Comparison of ENCODE assay signal across 10 cellular contexts in the genomic region with DNA sequence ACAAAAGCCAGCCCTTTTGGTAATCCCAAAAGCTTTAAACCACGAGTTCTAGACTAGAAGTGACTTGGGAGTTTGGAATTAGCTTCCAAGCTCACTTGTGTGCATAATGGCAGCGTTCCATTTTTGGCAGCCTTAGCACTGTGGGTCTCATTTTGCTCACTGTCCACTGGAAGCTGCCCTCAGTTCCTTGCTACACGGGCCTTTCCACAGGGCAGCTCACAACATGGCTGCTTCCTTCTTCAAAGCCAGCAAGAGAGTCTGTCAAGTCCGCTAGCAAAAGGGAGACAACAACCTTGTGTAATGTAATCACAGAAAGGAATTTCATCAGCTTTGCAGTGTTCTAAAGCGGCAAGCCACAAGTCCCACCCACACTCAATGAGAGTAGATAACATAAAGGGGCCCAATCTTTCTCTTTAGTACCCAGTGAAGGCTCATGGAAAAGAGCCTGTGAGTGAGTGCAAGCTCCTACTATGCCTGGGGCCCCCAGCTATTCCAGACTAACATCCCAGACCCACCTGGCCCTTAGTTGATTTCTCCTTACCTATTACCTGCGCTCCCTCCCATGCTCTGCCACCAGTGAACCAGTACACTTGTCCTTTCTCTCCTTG.
DNase-seq lines count a peak whose midpoint lies in the region; ATAC-seq, FAIRE-seq and TF ChIP-seq lines count a peak whose summit lies in the region.
"Had no signal": no experiment of that assay in that cellular context is flagged by ENCODE, and none has a peak within 500 bp of the region (broad histone marks: within the 10 kb centered on the region; RNA-seq: fewer than 3 reads in every experiment).

No MANE protein-coding gene starts in this region.

- no peak overlapping the region for H2BK5ac ChIP-seq in neuronal stem cell (ENCODE audit: low read length)

- no peak overlapping the region for H3K23ac ChIP-seq in neuronal stem cell (ENCODE audit: low read depth, low read length, poor library complexity)

- BruUV-seq in GM12878 (replicated peaks; lab: Mats Ljungman, UMichigan): no TSS peak

- TF ChIP-seq RAD21 in GM12878 (IDR thresholded peaks at IDR 0.05; ENCODE audit: insufficient read depth, low read depth, low read length): no peak

- no peak overlapping the region for H2AK5ac ChIP-seq in neuronal stem cell (ENCODE audit: low read depth, low read length)

- no peaks in the 10 kb centered on the region for H3K4me1 ChIP-seq in GM12878 (ENCODE audit: control insufficient read depth, insufficient read depth, low read length)
- peaks cover under 1 to 2% of the 10 kb centered on the region in 2 donors for H3K4me1 ChIP-seq in neuronal stem cell (ENCODE audit: control insufficient read depth in 2 of 2, insufficient read depth in 1 of 2, low read depth in 1 of 2, low read length in 2 of 2)
- H3K4me1 ChIP-seq: sigmoid colon had no signal

- H3K4me2 ChIP-seq in GM12878 (ENCODE audit: control insufficient read depth, insufficient read depth): no peak overlapping the region
- no peak overlapping the region for H3K4me2 ChIP-seq in neuronal stem cell (ENCODE audit: insufficient read depth, low read length, poor library complexity, severe bottlenecking)

- H3K4me3 ChIP-seq in GM12878 (no peak overlapping the region), neuronal stem cell (ENCODE audit: low read length in 2 of 2) (no peak overlapping the region)
- H3K4me3 ChIP-seq: sigmoid colon had no signal

- no peak overlapping the region for H4K8ac ChIP-seq in neuronal stem cell (ENCODE audit: low read depth, low read length)

- H3K36me3 ChIP-seq in GM12878 (ENCODE audit: control insufficient read depth in 2 of 2, insufficient read depth in 2 of 2, low read length in 1 of 2): no peaks in the 10 kb centered on the region
- H3K36me3 ChIP-seq in neuronal stem cell (replicated peaks in 1 of 2; ENCODE audit: control insufficient read depth in 2 of 2, insufficient read depth in 2 of 2, low read length in 2 of 2): no peaks in the 10 kb centered on the region
- H3K36me3 ChIP-seq: sigmoid colon had no signal

- no peak overlapping the region for H3K18ac ChIP-seq in neuronal stem cell (ENCODE audit: low read length)

- CTCF ChIA-PET in GM12878 (lab: Yijun Ruan, JAX): no interaction called here

- FAIRE-seq in GM12878 (lab: Jason Lieb, UNC): no peak

- no peak for TF ChIP-seq EP300 in GM12878 (IDR thresholded peaks at IDR 0.05; ENCODE audit: borderline replicate concordance in 1 of 2, control insufficient read depth in 1 of 2, low read depth in 2 of 2, low read length in 2 of 2)

- no peaks in the 10 kb centered on the region for H3K79me2 ChIP-seq in GM12878 (ENCODE audit: control insufficient read depth, insufficient read depth, low read length)

- TF ChIP-seq POLR2A in GM12878 (IDR thresholded peaks at IDR 0.05; ENCODE audit: low read depth, low read length): no peak

- POLR2A ChIA-PET in GM12878 (lab: Charles Lee): interaction anchor here (0.6 kb wide), 1 partner anchor 794 kb away, joined by 4 read pairs; no protein-coding TSS in a partner anchor

- no peak overlapping the region for H4K91ac ChIP-seq in neuronal stem cell (ENCODE audit: low read depth, low read length, poor library complexity)

- no peak overlapping the region for H2BK120ac ChIP-seq in neuronal stem cell (ENCODE audit: low read depth, low read length)

- DNase-seq in NK-92 treated with Interleukin-12 subunit alpha and Interleukin-12 subunit beta, amount 100 ng/mL, for 24 hours (lab: John Stamatoyannopoulos, UW): peak; percentile 7
- DNase-seq in NK-92 (lab: John Stamatoyannopoulos, UW; ENCODE audit: unreplicated experiment): no peak
- peak; percentile 78 for DNase-seq in NOMO-1 treated with DMSO at 0.1 percent for 48 hours (lab: John Stamatoyannopoulos, UW; ENCODE audit: unreplicated experiment)
- no peak for DNase-seq in GM12878 (ENCODE audit: low read depth, low spot score)
- no peak for DNase-seq in neuronal stem cell (ENCODE audit: low spot score)
- no peak for DNase-seq in NCI-H1930 (lab: John Stamatoyannopoulos, UW)
- DNase-seq: activated effector memory CD4-positive, alpha-beta T cell treated with anti-CD3 and anti-CD28 coated beads, Interleukin-2, amount 50 U/mL, for 16 hours; sigmoid colon had no signal

- no peak overlapping the region for H2BK12ac ChIP-seq in neuronal stem cell (ENCODE audit: low read length)

- H3K27me3 ChIP-seq in GM12878 (replicated peaks in 1 of 2; ENCODE audit: control insufficient read depth in 2 of 2, insufficient read depth in 2 of 2, low read length in 1 of 2): no peaks in the 10 kb centered on the region
- H3K27me3 ChIP-seq in neuronal stem cell (ENCODE audit: control insufficient read depth in 3 of 3, insufficient read depth in 3 of 3, low read depth in 1 of 3, low read length in 3 of 3): peaks cover 0 to 3% (median 0%) of the 10 kb centered on the region in 3 experiments
- H3K27me3 ChIP-seq: sigmoid colon had no signal

- TF ChIP-seq CTCF in GM12878 (IDR thresholded peaks at IDR 0.05 in 2 of 3, conservative IDR thresholded peaks at IDR 0.05 in 1 of 3; ENCODE audit: control insufficient read depth in 2 of 3, extremely low read depth in 1 of 3, insufficient read depth in 1 of 3, low read depth in 3 of 3, low read length in 3 of 3): no peak

- in situ Hi-C loops in GM12878 (cut with MboI): no loop called here

- no peak overlapping the region for H3K4ac ChIP-seq in neuronal stem cell (ENCODE audit: low read length)

- no peaks in the 10 kb centered on the region for H4K20me1 ChIP-seq in GM12878 (ENCODE audit: control insufficient read depth, insufficient read depth)

- RAD21 ChIA-PET in GM12878 (lab: Charles Lee; ENCODE audit: unreplicated experiment): no interaction called here

- peak overlapping the region; percentile 28 for H2AFZ ChIP-seq in GM12878 (ENCODE audit: control insufficient read depth, low read depth, low read length)
- H2AFZ ChIP-seq in neuronal stem cell (ENCODE audit: low read length): peak overlapping the region; percentile 67

- SMC1A ChIA-PET in GM12878 (lab: Charles Lee; ENCODE audit: uncharacterized antibody, unreplicated experiment): interaction anchor here (0.6 to 2.0 kb wide), 5 partner anchors 10 to 1072 kb away, joined by 3 to 6 read pairs (median 3); no protein-coding TSS in a partner anchor

- no peak overlapping the region for H3K14ac ChIP-seq in neuronal stem cell (ENCODE audit: low read length)

- H2BK15ac ChIP-seq in neuronal stem cell (ENCODE audit: low read length): no peak overlapping the region

- H3K9ac ChIP-seq in GM12878 (ENCODE audit: control insufficient read depth, insufficient read depth, low read length) (no peak overlapping the region), neuronal stem cell (ENCODE audit: low read depth, low read length, poor library complexity) (no peak overlapping the region)

- no peaks in the 10 kb centered on the region; the same call in 2 of the 3 replicates for H3K9me3 ChIP-seq in GM12878 (replicated peaks; ENCODE audit: control insufficient read depth, insufficient read depth, low read length)
- H3K9me3 ChIP-seq in neuronal stem cell (replicated peaks in 1 of 2; ENCODE audit: control insufficient read depth in 2 of 2, insufficient read depth in 1 of 2, low read depth in 1 of 2, low read length in 2 of 2): no peaks in the 10 kb centered on the region
- H3K9me3 ChIP-seq: sigmoid colon had no signal

- intact Hi-C loops in GM12878 (cut with micrococcal nuclease; ENCODE audit: unreplicated experiment): no loop called here

- H3K79me1 ChIP-seq in neuronal stem cell (ENCODE audit: low read depth, low read length): no peaks in the 10 kb centered on the region

- 63% methylated on average over 6 of the region's 6 CpGs for WGBS in GM12878 (ENCODE audit: insufficient coverage, insufficient replicate concordance, low lambda C conversion rate, missing lambda C conversion rate)
- WGBS in neuronal stem cell (ENCODE audit: extremely low coverage in 2 of 2, insufficient read length in 2 of 2, insufficient replicate concordance in 1 of 2), 2 donors: no CpG with 5 or more reads among the region's 6 CpGs

- ATAC-seq in GM12878 (no peak), HG02588 (IDR thresholded peaks at IDR 0.05; ENCODE audit: unreplicated experiment) (no peak), GM18519 (IDR thresholded peaks at IDR 0.05; ENCODE audit: low FRiP score, unreplicated experiment) (no peak)

- H3K27ac ChIP-seq in GM12878 (ENCODE audit: control insufficient read depth, insufficient read depth) (no peak overlapping the region), neuronal stem cell (replicated peaks; ENCODE audit: low read length) (no peak overlapping the region)
- H3K27ac ChIP-seq: sigmoid colon had no signal

TF ChIP-seq in GM12878, 131 proteins besides CTCF, POLR2A, EP300 and RAD21 (continues in another document):
- no peak for TF ChIP-seq GABPA (IDR thresholded peaks at IDR 0.05; ENCODE audit: low read depth)
- TF ChIP-seq ESRRA (IDR thresholded peaks at IDR 0.05; ENCODE audit: low read length): no peak
- no peak for TF ChIP-seq IKZF2 (IDR thresholded peaks at IDR 0.05)
- TF ChIP-seq RELA (IDR thresholded peaks at IDR 0.05; ENCODE audit: borderline replicate concordance, partially characterized antibody): no peak
- TF ChIP-seq, protein P1, sequence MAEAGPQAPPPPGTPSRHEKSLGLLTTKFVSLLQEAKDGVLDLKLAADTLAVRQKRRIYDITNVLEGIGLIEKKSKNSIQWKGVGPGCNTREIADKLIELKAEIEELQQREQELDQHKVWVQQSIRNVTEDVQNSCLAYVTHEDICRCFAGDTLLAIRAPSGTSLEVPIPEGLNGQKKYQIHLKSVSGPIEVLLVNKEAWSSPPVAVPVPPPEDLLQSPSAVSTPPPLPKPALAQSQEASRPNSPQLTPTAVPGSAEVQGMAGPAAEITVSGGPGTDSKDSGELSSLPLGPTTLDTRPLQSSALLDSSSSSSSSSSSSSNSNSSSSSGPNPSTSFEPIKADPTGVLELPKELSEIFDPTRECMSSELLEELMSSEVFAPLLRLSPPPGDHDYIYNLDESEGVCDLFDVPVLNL (IDR thresholded peaks at IDR 0.05; ENCODE audit: low read depth, low read length): no peak
- TF ChIP-seq, protein P2, sequence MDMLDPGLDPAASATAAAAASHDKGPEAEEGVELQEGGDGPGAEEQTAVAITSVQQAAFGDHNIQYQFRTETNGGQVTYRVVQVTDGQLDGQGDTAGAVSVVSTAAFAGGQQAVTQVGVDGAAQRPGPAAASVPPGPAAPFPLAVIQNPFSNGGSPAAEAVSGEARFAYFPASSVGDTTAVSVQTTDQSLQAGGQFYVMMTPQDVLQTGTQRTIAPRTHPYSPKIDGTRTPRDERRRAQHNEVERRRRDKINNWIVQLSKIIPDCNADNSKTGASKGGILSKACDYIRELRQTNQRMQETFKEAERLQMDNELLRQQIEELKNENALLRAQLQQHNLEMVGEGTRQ (IDR thresholded peaks at IDR 0.05; ENCODE audit: borderline replicate concordance, low read depth, low read length): no peak
- no peak for TF ChIP-seq SUZ12 (IDR thresholded peaks at IDR 0.05; ENCODE audit: unreplicated experiment)
- TF ChIP-seq SUPT20H (IDR thresholded peaks at IDR 0.05; ENCODE audit: borderline replicate concordance, control insufficient read depth, low read depth, low read length): no peak
- no peak for TF ChIP-seq ZZZ3 (IDR thresholded peaks at IDR 0.05; ENCODE audit: control insufficient read depth, insufficient read length, low read depth)

Comparison
In these comparisons a context has a peak if more than half of its experiments do, and no peak if none do; other contexts are left out.
1. DNase-seq: peak in NK-92 treated with Interleukin-12 subunit alpha and Interleukin-12 subunit beta, amount 100 ng/mL, for 24 hours (single experiment) and NOMO-1 treated with DMSO at 0.1 percent for 48 hours (single experiment); none in NK-92 (single experiment), GM12878 (single experiment), neuronal stem cell (single experiment) and NCI-H1930 (0 of 2).